ENCODE assay signal across 1 cellular context in genomic region chr14:59213368-59214315, GRCh38.
A peak's percentile ranks its signal among the peaks of the same experiment; 100 is the strongest.
TF ChIP-seq lines count a peak whose summit lies in the region.

No MANE protein-coding gene starts in this region.

TF ChIP-seq in HepG2, 621 proteins besides CTCF, POLR2A, EP300 and RAD21 (continued from another document):
- TF ChIP-seq NR0B2 (CRISPR knock-in tag; IDR thresholded peaks at IDR 0.05) (no peak), TRIM24 (CRISPR knock-in tag; IDR thresholded peaks at IDR 0.05) (no peak), JARID2 (CRISPR knock-in tag; IDR thresholded peaks at IDR 0.05; ENCODE audit: insufficient replicate concordance) (no peak), ADNP (CRISPR knock-in tag; IDR thresholded peaks at IDR 0.05) (no peak), SNAPC2 (CRISPR knock-in tag; IDR thresholded peaks at IDR 0.05) (0 out of 2 replicates have a peak, but pooled peaks have one; percentile 45), BCL6 (CRISPR knock-in tag; IDR thresholded peaks at IDR 0.05) (peak; percentile 30; the same call in 1 of the 2 replicates), GATAD1 (CRISPR knock-in tag; IDR thresholded peaks at IDR 0.05) (no peak), SAP130 (CRISPR knock-in tag; IDR thresholded peaks at IDR 0.05; ENCODE audit: low read depth) (peak; percentile 40), NFIC (IDR thresholded peaks at IDR 0.05; ENCODE audit: low read length) (peak; percentile 37; the same call in 1 of the 2 replicates), SMAD1 (CRISPR knock-in tag; IDR thresholded peaks at IDR 0.05; ENCODE audit: borderline replicate concordance, low read depth) (no peak), PHF21A (CRISPR knock-in tag; IDR thresholded peaks at IDR 0.05) (peak; percentile 27; the same call in 1 of the 2 replicates), ZNF292 (CRISPR knock-in tag; IDR thresholded peaks at IDR 0.05; ENCODE audit: borderline replicate concordance, low read depth) (peak; percentile 20; the same call in 1 of the 2 replicates), ISL2 (CRISPR knock-in tag; IDR thresholded peaks at IDR 0.05) (peak; percentile 52; the same call in 1 of the 2 replicates), NR2F6 (IDR thresholded peaks at IDR 0.05) (no peak), NR2F6 (CRISPR knock-in tag; IDR thresholded peaks at IDR 0.05) (0 out of 2 replicates have a peak, but pooled peaks have one; percentile 7), ZSCAN29 (CRISPR knock-in tag; conservative IDR thresholded peaks at IDR 0.05) (peak; percentile 99), GATA4 (IDR thresholded peaks at IDR 0.05; ENCODE audit: borderline replicate concordance, low read depth) (0 out of 2 replicates have a peak, but pooled peaks have one; percentile 28), CREM (IDR thresholded peaks at IDR 0.05) (peak; percentile 30; the same call in 1 of the 2 replicates), CREM (CRISPR knock-in tag; IDR thresholded peaks at IDR 0.05) (no peak), NCOA2 (CRISPR knock-in tag; IDR thresholded peaks at IDR 0.05) (peak; percentile 46; the same call in 1 of the 2 replicates), TCF7L2 (IDR thresholded peaks at IDR 0.05; ENCODE audit: low read depth, low read length) (peak; percentile 55; the same call in 1 of the 2 replicates), RXRB (CRISPR knock-in tag; IDR thresholded peaks at IDR 0.05; ENCODE audit: borderline replicate concordance) (no peak), SIN3A (IDR thresholded peaks at IDR 0.05; ENCODE audit: borderline replicate concordance, low read depth, low read length) (0 out of 2 replicates have a peak, but pooled peaks have one; percentile 13), BRD4 (CRISPR knock-in tag; IDR thresholded peaks at IDR 0.05) (no peak), HNF4A (CRISPR knock-in tag; IDR thresholded peaks at IDR 0.05) (peak; percentile 18; the same call in 1 of the 2 replicates), AHDC1 (CRISPR knock-in tag; IDR thresholded peaks at IDR 0.05; ENCODE audit: borderline replicate concordance) (0 out of 2 replicates have a peak, but pooled peaks have one; percentile 33), DR1 (CRISPR knock-in tag; IDR thresholded peaks at IDR 0.05) (no peak), IKZF4 (CRISPR knock-in tag; IDR thresholded peaks at IDR 0.05; ENCODE audit: borderline replicate concordance, low read depth, not compliant biosample characterization) (no peak), ZNF572 (CRISPR knock-in tag; IDR thresholded peaks at IDR 0.05) (no peak), SOX5 (CRISPR knock-in tag; IDR thresholded peaks at IDR 0.05; ENCODE audit: borderline replicate concordance) (peak; percentile 29; the same call in 1 of the 2 replicates), THAP11 (CRISPR knock-in tag; IDR thresholded peaks at IDR 0.05) (0 out of 2 replicates have a peak, but pooled peaks have one; percentile 25), TBX2 (CRISPR knock-in tag; IDR thresholded peaks at IDR 0.05; ENCODE audit: borderline replicate concordance) (peak; percentile 16; the same call in 1 of the 2 replicates), MAZ (IDR thresholded peaks at IDR 0.05; ENCODE audit: borderline replicate concordance, low read depth, low read length) (no peak), MAZ (CRISPR knock-in tag; IDR thresholded peaks at IDR 0.05; ENCODE audit: low read depth) (no peak), PLSCR1 (CRISPR knock-in tag; IDR thresholded peaks at IDR 0.05; ENCODE audit: borderline replicate concordance) (no peak), PLRG1 (conservative IDR thresholded peaks at IDR 0.05) (no peak), PITX1 (CRISPR knock-in tag; IDR thresholded peaks at IDR 0.05) (peak; percentile 31; the same call in 1 of the 2 replicates), GFI1 (CRISPR knock-in tag; IDR thresholded peaks at IDR 0.05; ENCODE audit: borderline replicate concordance) (peak; percentile 92), ZFP90 (CRISPR knock-in tag; IDR thresholded peaks at IDR 0.05; ENCODE audit: borderline replicate concordance) (no peak), ZNF737 (CRISPR knock-in tag; IDR thresholded peaks at IDR 0.05; ENCODE audit: borderline replicate concordance) (no peak), SIX1 (CRISPR knock-in tag; IDR thresholded peaks at IDR 0.05; ENCODE audit: borderline replicate concordance) (peak; percentile 46; the same call in 1 of the 2 replicates), MAFF (IDR thresholded peaks at IDR 0.05; ENCODE audit: low read depth, low read length) (no peak), TFAP4 (IDR thresholded peaks at IDR 0.05; ENCODE audit: borderline replicate concordance, low read depth) (peak; percentile 74), SATB2 (CRISPR knock-in tag; IDR thresholded peaks at IDR 0.05) (no peak), SIX4 (CRISPR knock-in tag; IDR thresholded peaks at IDR 0.05) (peak; percentile 92), FOXA1 (IDR thresholded peaks at IDR 0.05) (no peak), FOXA1 (CRISPR knock-in tag; IDR thresholded peaks at IDR 0.05) (peak; percentile 39; the same call in 1 of the 2 replicates), ZNF609 (CRISPR knock-in tag; IDR thresholded peaks at IDR 0.05; ENCODE audit: borderline replicate concordance) (peak; percentile 32; the same call in 1 of the 2 replicates), ZNF766 (CRISPR knock-in tag; IDR thresholded peaks at IDR 0.05; ENCODE audit: borderline replicate concordance) (0 out of 2 replicates have a peak, but pooled peaks have one; percentile 42), PAXIP1 (CRISPR knock-in tag; conservative IDR thresholded peaks at IDR 0.05) (peak; percentile 47; the same call in 1 of the 2 replicates), TAF1 (CRISPR knock-in tag; IDR thresholded peaks at IDR 0.05) (no peak), SOX13 (IDR thresholded peaks at IDR 0.05) (no peak), SOX13 (CRISPR knock-in tag; conservative IDR thresholded peaks at IDR 0.05 in 1 of 2, IDR thresholded peaks at IDR 0.05 in 1 of 2) (peak in 1 of 2 experiments; percentile 71; a peak in 2 of 4 replicates), ZNF264 (CRISPR knock-in tag; IDR thresholded peaks at IDR 0.05) (peak; percentile 32; the same call in 1 of the 2 replicates), KLF6 (CRISPR knock-in tag; IDR thresholded peaks at IDR 0.05) (no peak)
